In genomic region chr9:96505316-96505991, GRCh38 we compare ENCODE assay signal across 26 cellular contexts. TPM values are rescaled to one million over a fixed set of nuclear protein-coding genes. Genes with fewer than 3 reads are reported as not detected.
DNase-seq lines count a peak whose midpoint lies in the region; ATAC-seq and TF ChIP-seq lines count a peak whose summit lies in the region.
"Had no signal": no experiment of that assay in that cellular context is flagged by ENCODE, and none has a peak within 500 bp of the region (broad histone marks: within the 10 kb centered on the region; RNA-seq: fewer than 3 reads in every experiment).

No MANE protein-coding gene starts in this region.

- DNase-seq in AG10803 (ENCODE audit: low read depth) (peak; percentile 48), M059J (ENCODE audit: low read depth) (peak; percentile 16), suprapubic skin (ENCODE audit: low spot score in 2 of 2) (no peak), immature natural killer cell (no peak)
- no peak for DNase-seq in CD8-positive, alpha-beta memory T cell
- DNase-seq in activated CD4-positive, CD25-positive, alpha-beta regulatory T cell treated with anti-CD3 and anti-CD28 coated beads, Interleukin-2, amount 50 U/mL, for 72 hours: no peak
- DNase-seq: activated CD4-positive, alpha-beta memory T cell treated with anti-CD3 and anti-CD28 coated beads for 36 hours; activated naive CD4-positive, alpha-beta T cell treated with anti-CD3 and anti-CD28 coated beads, Interleukin-2, amount 10 ng/mL, durations not matched to agents 7 days and 5 days; amniotic stem cell; CD8-positive, alpha-beta T cell; effector CD4-positive, alpha-beta T cell; head of caudate nucleus; KBM-7; kidney; NCI-H2029 treated with DMSO at 0.1 percent for 48 hours; SHP77; stimulated activated CD4-positive, alpha-beta T cell treated with anti-CD3 and anti-CD28 coated beads, Interleukin-4, amount 100 ng/mL, for 24 hours had no signal

- 68% methylated on average over 13 of the region's 13 CpGs for WGBS in suprapubic skin

- no peak overlapping the region for H3K27ac Mint-ChIP-seq in immature natural killer cell
- H3K27ac Mint-ChIP-seq in CD8-positive, alpha-beta memory T cell: no peak overlapping the region
- H3K27ac Mint-ChIP-seq: activated CD4-positive, alpha-beta memory T cell treated with anti-CD3 and anti-CD28 coated beads for 36 hours; activated naive CD4-positive, alpha-beta T cell treated with anti-CD3 and anti-CD28 coated beads, Interleukin-2, amount 10 ng/mL, durations not matched to agents 7 days and 5 days; activated T-helper 1 cell treated with anti-CD3 and anti-CD28 coated beads, Interleukin-12 subunit alpha, Interleukin-12 subunit beta, Interleukin-2, Interleukin-4 antibody, amounts not matched to agents 30 ng/mL and 10 ng/mL and 1 ng/mL, durations not matched to agents 14 hours and 24 hours and 36 hours; B cell; CD8-positive, alpha-beta T cell; nephron had no signal

- POLR2A ChIA-PET in CD8-positive, alpha-beta memory T cell (lab: Charles Lee): no interaction called here

- TF ChIP-seq POLR2A in suprapubic skin (IDR thresholded peaks at IDR 0.05): no peak

- TF ChIP-seq EP300 in suprapubic skin (IDR thresholded peaks at IDR 0.05): no peak

- H3K27me3 ChIP-seq in layer of hippocampus (ENCODE audit: control insufficient read depth, insufficient read depth, low read length) (no peaks in the 10 kb centered on the region), suprapubic skin (no peaks in the 10 kb centered on the region)
- H3K27me3 ChIP-seq in CD8-positive, alpha-beta memory T cell (ENCODE audit: insufficient read depth, low read length, poor library complexity, severe bottlenecking): no peaks in the 10 kb centered on the region
- H3K27me3 ChIP-seq: uterus had no signal

- H3K27ac ChIP-seq in layer of hippocampus (ENCODE audit: low read depth, low read length) (peak overlapping the region; percentile 24), suprapubic skin (peak overlapping the region; percentile 49)
- H3K27ac ChIP-seq in CD8-positive, alpha-beta memory T cell (ENCODE audit: low read depth, low read length): no peak overlapping the region
- H3K27ac ChIP-seq: uterus had no signal

- peaks cover 6% of the 10 kb centered on the region for H3K36me3 ChIP-seq in suprapubic skin
- H3K36me3 ChIP-seq in CD8-positive, alpha-beta memory T cell (ENCODE audit: insufficient read depth, low read length): no peaks in the 10 kb centered on the region
- H3K36me3 ChIP-seq: HAP-1, uterus had no signal

- peaks cover 0 to 14% (median 4%) of the 10 kb centered on the region in 3 donors for H3K36me3 Mint-ChIP-seq in immature natural killer cell
- peaks cover 0 to 49% (median 13%) of the 10 kb centered on the region in 3 donors for H3K36me3 Mint-ChIP-seq in CD8-positive, alpha-beta memory T cell
- H3K36me3 Mint-ChIP-seq: activated CD4-positive, alpha-beta memory T cell treated with anti-CD3 and anti-CD28 coated beads for 36 hours; activated naive CD4-positive, alpha-beta T cell treated with anti-CD3 and anti-CD28 coated beads, Interleukin-2, amount 10 ng/mL, durations not matched to agents 7 days and 5 days had no signal

- no peaks in the 10 kb centered on the region for H3K4me1 Mint-ChIP-seq in immature natural killer cell
- peaks cover 3 to 5% (median 4%) of the 10 kb centered on the region in 3 donors for H3K4me1 Mint-ChIP-seq in CD8-positive, alpha-beta memory T cell
- H3K4me1 Mint-ChIP-seq: B cell had no signal

- no peaks in the 10 kb centered on the region for H3K9me3 Mint-ChIP-seq in immature natural killer cell
- H3K9me3 Mint-ChIP-seq in CD8-positive, alpha-beta memory T cell: no peaks in the 10 kb centered on the region
- H3K9me3 Mint-ChIP-seq: activated CD4-positive, alpha-beta memory T cell treated with anti-CD3 and anti-CD28 coated beads for 36 hours; activated naive CD4-positive, alpha-beta T cell treated with anti-CD3 and anti-CD28 coated beads, Interleukin-2, amount 10 ng/mL, durations not matched to agents 7 days and 5 days; activated T-helper 1 cell treated with anti-CD3 and anti-CD28 coated beads, Interleukin-12 subunit alpha, Interleukin-12 subunit beta, Interleukin-2, Interleukin-4 antibody, amounts not matched to agents 30 ng/mL and 10 ng/mL and 1 ng/mL, durations not matched to agents 14 hours and 24 hours and 36 hours; CD8-positive, alpha-beta T cell; nephron had no signal

- H3K9me3 ChIP-seq in suprapubic skin: no peaks in the 10 kb centered on the region
- no peaks in the 10 kb centered on the region for H3K9me3 ChIP-seq in CD8-positive, alpha-beta memory T cell (ENCODE audit: low read length)
- H3K9me3 ChIP-seq: HAP-1, uterus had no signal

- peaks cover 29% of the 10 kb centered on the region for H3K4me1 ChIP-seq in suprapubic skin
- H3K4me1 ChIP-seq in CD8-positive, alpha-beta memory T cell (ENCODE audit: insufficient read depth, low read length): no peaks in the 10 kb centered on the region
- H3K4me1 ChIP-seq: HAP-1, uterus had no signal

- no peak for ATAC-seq in HG02571 (IDR thresholded peaks at IDR 0.05; ENCODE audit: unreplicated experiment)
- ATAC-seq: activated CD4-positive, CD25-positive, alpha-beta regulatory T cell treated with anti-CD3 and anti-CD28 coated beads, Interleukin-2, amount 50 U/mL, for 24 hours; CD8-positive, alpha-beta T cell; GM12878 had no signal

- CTCF ChIA-PET in CD8-positive, alpha-beta memory T cell (lab: Charles Lee): no interaction called here

- peaks cover 0 to 5% (median 3%) of the 10 kb centered on the region in 3 donors for H3K27me3 Mint-ChIP-seq in immature natural killer cell (ENCODE audit: low read depth in 3 of 3)
- H3K27me3 Mint-ChIP-seq in CD8-positive, alpha-beta memory T cell: no peaks in the 10 kb centered on the region
- H3K27me3 Mint-ChIP-seq: activated CD4-positive, alpha-beta memory T cell treated with anti-CD3 and anti-CD28 coated beads for 36 hours; B cell had no signal

- no peak overlapping the region for H3K4me3 Mint-ChIP-seq in immature natural killer cell
- H3K4me3 Mint-ChIP-seq in CD8-positive, alpha-beta memory T cell: no peak overlapping the region
- H3K4me3 Mint-ChIP-seq: activated CD4-positive, alpha-beta memory T cell treated with anti-CD3 and anti-CD28 coated beads for 36 hours; activated naive CD4-positive, alpha-beta T cell treated with anti-CD3 and anti-CD28 coated beads, Interleukin-2, amount 10 ng/mL, durations not matched to agents 7 days and 5 days; activated T-helper 1 cell treated with anti-CD3 and anti-CD28 coated beads, Interleukin-12 subunit alpha, Interleukin-12 subunit beta, Interleukin-2, Interleukin-4 antibody, amounts not matched to agents 30 ng/mL and 10 ng/mL and 1 ng/mL, durations not matched to agents 14 hours and 24 hours and 36 hours; B cell; CD8-positive, alpha-beta T cell; nephron had no signal

- no peak overlapping the region for H3K4me3 ChIP-seq in AG10803 (ENCODE audit: low read length)
- H3K4me3 ChIP-seq in suprapubic skin: no peak overlapping the region
- H3K4me3 ChIP-seq in CD8-positive, alpha-beta memory T cell (ENCODE audit: low read length): no peak overlapping the region
- H3K4me3 ChIP-seq: GM12878, HAP-1, uterus had no signal

- TF ChIP-seq CTCF in AG10803 (conservative IDR thresholded peaks at IDR 0.05; ENCODE audit: low read length) (no peak), suprapubic skin (IDR thresholded peaks at IDR 0.05) (no peak)

RNA-seq across cellular contexts. Expression of gene HABP4, which starts 55.5 kb away (rescaled TPM):
- total RNA-seq in M059J (2014; rRNA removed; shearing (Covaris generic)): 9.2 and 13.6 TPM in 2 replicates
- total RNA-seq in suprapubic skin: 1 to 10 TPM; 3.9 to 9.2 (median 7.1) TPM
- 1 to 10 TPM; 3.0 to 5.8 (median 5.2) TPM for polyA plus RNA-seq in immature natural killer cell
- 10 to 100 TPM; 20.4 to 21.0 TPM for total RNA-seq in CD8-positive, alpha-beta memory T cell
- polyA plus RNA-seq in CD8-positive, alpha-beta memory T cell: 24.1 TPM

Comparison
In these comparisons a context has a peak if more than half of its experiments do, and no peak if none do; other contexts are left out.
1. DNase-seq: peak in AG10803 (single experiment) and M059J (single experiment); none in suprapubic skin (0 of 2), immature natural killer cell (0 of 3), CD8-positive, alpha-beta memory T cell (0 of 5) and activated CD4-positive, CD25-positive, alpha-beta regulatory T cell treated with anti-CD3 and anti-CD28 coated beads, Interleukin-2, amount 50 U/mL, for 72 hours (single experiment).